Comparison of ENCODE assay signal across 20 cellular contexts in genomic region chr1:28503117-28503516, GRCh38.
"Had no signal": no experiment of that assay in that cellular context is flagged by ENCODE, and none has a peak within 500 bp of the region (broad histone marks: within the 10 kb centered on the region; RNA-seq: fewer than 3 reads in every experiment).

No MANE protein-coding gene starts in this region.

- H3K27me3 Mint-ChIP-seq: activated CD4-positive, alpha-beta T cell treated with anti-CD3 and anti-CD28 coated beads, Interleukin-2, amount 10 ng/mL, durations not matched to agents 24 days and 14 days; activated naive CD4-positive, alpha-beta T cell treated with anti-CD3 and anti-CD28 coated beads, Interleukin-2, amount 10 ng/mL, durations not matched to agents 7 days and 5 days; naive thymus-derived CD8-positive, alpha-beta T cell had no signal

- H3K9me3 Mint-ChIP-seq: activated CD4-positive, alpha-beta T cell treated with anti-CD3 and anti-CD28 coated beads, Interleukin-2, amount 10 ng/mL, durations not matched to agents 24 days and 14 days; activated CD8-positive, alpha-beta T cell treated with anti-CD3 and anti-CD28 coated beads for 36 hours; activated naive CD4-positive, alpha-beta T cell treated with anti-CD3 and anti-CD28 coated beads, Interleukin-2, amount 10 ng/mL, durations not matched to agents 7 days and 5 days; activated T-cell treated with anti-CD3 and anti-CD28 coated beads, Interleukin-2, amount 50 U/mL, for 24 hours; naive thymus-derived CD8-positive, alpha-beta T cell; stimulated activated naive B cell treated with anti-CD40 and anti-IgM and Interleukin-4, amounts not matched to agents 10 μg/mL and 1 μg/mL and 100 μg/mL, for 72 hours had no signal

- H3K27ac ChIP-seq: brain microvascular endothelial cell, gastroesophageal sphincter, heart left ventricle, sigmoid colon, thyroid gland had no signal

- H3K36me3 ChIP-seq: thyroid gland had no signal

- H3K27ac Mint-ChIP-seq: activated CD4-positive, alpha-beta T cell treated with anti-CD3 and anti-CD28 coated beads, Interleukin-2, amount 10 ng/mL, durations not matched to agents 24 days and 14 days; activated CD8-positive, alpha-beta T cell treated with anti-CD3 and anti-CD28 coated beads for 36 hours; activated naive CD4-positive, alpha-beta T cell treated with anti-CD3 and anti-CD28 coated beads, Interleukin-2, amount 10 ng/mL, durations not matched to agents 7 days and 5 days; activated naive CD8-positive, alpha-beta T cell treated with anti-CD3 and anti-CD28 coated beads, Interleukin-2, amount 50 U/mL, for 24 hours; activated T-cell treated with anti-CD3 and anti-CD28 coated beads, Interleukin-2, amount 50 U/mL, for 24 hours; stimulated activated naive B cell treated with anti-CD40 and anti-IgM and Interleukin-4, amounts not matched to agents 10 μg/mL and 1 μg/mL and 100 μg/mL, for 72 hours had no signal

- H3K4me3 Mint-ChIP-seq: activated CD4-positive, alpha-beta T cell treated with anti-CD3 and anti-CD28 coated beads, Interleukin-2, amount 10 ng/mL, durations not matched to agents 24 days and 14 days; activated naive CD4-positive, alpha-beta T cell treated with anti-CD3 and anti-CD28 coated beads, Interleukin-2, amount 10 ng/mL, durations not matched to agents 7 days and 5 days; activated naive CD8-positive, alpha-beta T cell treated with anti-CD3 and anti-CD28 coated beads, Interleukin-2, amount 50 U/mL, for 24 hours; stimulated activated naive B cell treated with anti-CD40 and anti-IgM and Interleukin-4, amounts not matched to agents 10 μg/mL and 1 μg/mL and 100 μg/mL, for 72 hours had no signal

- H3K27me3 ChIP-seq: brain microvascular endothelial cell, gastroesophageal sphincter, heart left ventricle, sigmoid colon, spleen, thyroid gland had no signal

- DNase-seq: activated CD4-positive, alpha-beta T cell treated with anti-CD3 and anti-CD28 coated beads, Interleukin-2, amount 10 ng/mL, durations not matched to agents 24 days and 14 days; activated CD8-positive, alpha-beta T cell treated with anti-CD3 and anti-CD28 coated beads for 36 hours; activated effector memory CD4-positive, alpha-beta T cell treated with Interleukin-2 at 50 U/mL for 16 hours; activated naive CD4-positive, alpha-beta T cell treated with anti-CD3 and anti-CD28 coated beads, Interleukin-2, amount 10 ng/mL, durations not matched to agents 7 days and 5 days; activated naive CD8-positive, alpha-beta T cell treated with anti-CD3 and anti-CD28 coated beads, Interleukin-2, amount 50 U/mL, for 24 hours; activated T-cell treated with anti-CD3 and anti-CD28 coated beads, Interleukin-2, amount 50 U/mL, for 24 hours; anterior cingulate cortex; brain microvascular endothelial cell; central memory CD4-positive, alpha-beta T cell; heart left ventricle; mesenchymal stem cell; naive thymus-derived CD8-positive, alpha-beta T cell; sigmoid colon; spleen; stimulated activated CD4-positive, alpha-beta T cell treated with anti-CD3 and anti-CD28 coated beads, Interleukin-4, amount 100 ng/mL, for 4 hours; stimulated activated naive B cell treated with anti-CD40 and anti-IgM and Interleukin-4, amounts not matched to agents 10 μg/mL and 1 μg/mL and 100 μg/mL, for 72 hours; T-helper 1 cell; T-helper 9 cell; thyroid gland had no signal

- ATAC-seq: activated CD8-positive, alpha-beta T cell treated with anti-CD3 and anti-CD28 coated beads for 36 hours; activated naive CD8-positive, alpha-beta T cell treated with anti-CD3 and anti-CD28 coated beads, Interleukin-2, amount 50 U/mL, for 24 hours; gastroesophageal sphincter; heart left ventricle; naive thymus-derived CD8-positive, alpha-beta T cell; stimulated activated naive B cell treated with anti-CD40 and anti-IgM and Interleukin-4, amounts not matched to agents 10 μg/mL and 1 μg/mL and 100 μg/mL, for 72 hours had no signal

- H3K4me3 ChIP-seq: gastroesophageal sphincter, heart left ventricle, sigmoid colon, spleen, thyroid gland had no signal

- H3K9me3 ChIP-seq: gastroesophageal sphincter, heart left ventricle, sigmoid colon, spleen, thyroid gland had no signal
